ENCODE assay signal across 33 cellular contexts in genomic region chr15:58016776-58017175, GRCh38.
"Had no signal": no experiment of that assay in that cellular context is flagged by ENCODE, and none has a peak within 500 bp of the region (broad histone marks: within the 10 kb centered on the region; RNA-seq: fewer than 3 reads in every experiment).

No MANE protein-coding gene starts in this region.

- H3K27me3 ChIP-seq: Peyer's patch had no signal

- ATAC-seq: activated CD8-positive, alpha-beta T cell treated with anti-CD3 and anti-CD28 coated beads for 36 hours; activated naive CD8-positive, alpha-beta T cell treated with anti-CD3 and anti-CD28 coated beads, Interleukin-2, amount 50 U/mL, for 24 hours; PC-3 had no signal

- FAIRE-seq: bronchial epithelial cell had no signal

- H3K36me3 ChIP-seq: Peyer's patch, WERI-Rb-1 had no signal

- H3K4me1 ChIP-seq: Peyer's patch had no signal

- H3K27ac ChIP-seq: Peyer's patch, WERI-Rb-1 had no signal

- DNase-seq: activated CD4-positive, alpha-beta T cell treated with anti-CD3 and anti-CD28 coated beads for 1 hour; activated CD4-positive, alpha-beta T cell treated with anti-CD3 and anti-CD28 coated beads for 48 hours; activated CD4-positive, alpha-beta T cell treated with anti-CD3 and anti-CD28 coated beads, Interleukin-2, amount 50 U/mL, for 4 hours; activated CD4-positive, CD25-positive, alpha-beta regulatory T cell; activated CD8-positive, alpha-beta T cell treated with anti-CD3 and anti-CD28 coated beads for 36 hours; activated gamma-delta T cell treated with Interleukin-2 at 50 U/mL for 16 hours; activated naive CD4-positive, alpha-beta T cell treated with anti-CD3 and anti-CD28 coated beads, Interleukin-2, amount 10 ng/mL, durations not matched to agents 7 days and 5 days; activated naive CD8-positive, alpha-beta T cell treated with anti-CD3 and anti-CD28 coated beads, Interleukin-2, amount 50 U/mL, for 24 hours; activated T-cell treated with anti-CD3 and anti-CD28 coated beads, Interleukin-2, amount 50 U/mL, for 24 hours; anterior cingulate cortex; caudate nucleus; cerebellar nuclear complex; NCI-H1092 treated with DMSO at 0.1 percent for 48 hours; NCI-H1417; NCI-H146; NCI-H187; NCI-H2029 treated with DMSO at 0.1 percent for 48 hours; NCI-H2107; NCI-H2171; NCI-H510A; NCI-H526; NCI-H748 treated with DMSO at 0.1 percent for 48 hours; NK-92 treated with Interleukin-12 subunit alpha and Interleukin-12 subunit beta, amount 100 ng/mL, for 24 hours; PC-3; Peyer's patch; RPMI8226; SHP77 treated with DMSO at 0.1 percent for 48 hours; SW 1271; T-helper 1 cell; T-helper 2 cell; T-helper 9 cell; WERI-Rb-1 had no signal

- H3K4me3 ChIP-seq: Peyer's patch had no signal

- H3K9me3 ChIP-seq: Peyer's patch had no signal
